28 cellular contexts compared by ENCODE assay signal in the genomic region with DNA sequence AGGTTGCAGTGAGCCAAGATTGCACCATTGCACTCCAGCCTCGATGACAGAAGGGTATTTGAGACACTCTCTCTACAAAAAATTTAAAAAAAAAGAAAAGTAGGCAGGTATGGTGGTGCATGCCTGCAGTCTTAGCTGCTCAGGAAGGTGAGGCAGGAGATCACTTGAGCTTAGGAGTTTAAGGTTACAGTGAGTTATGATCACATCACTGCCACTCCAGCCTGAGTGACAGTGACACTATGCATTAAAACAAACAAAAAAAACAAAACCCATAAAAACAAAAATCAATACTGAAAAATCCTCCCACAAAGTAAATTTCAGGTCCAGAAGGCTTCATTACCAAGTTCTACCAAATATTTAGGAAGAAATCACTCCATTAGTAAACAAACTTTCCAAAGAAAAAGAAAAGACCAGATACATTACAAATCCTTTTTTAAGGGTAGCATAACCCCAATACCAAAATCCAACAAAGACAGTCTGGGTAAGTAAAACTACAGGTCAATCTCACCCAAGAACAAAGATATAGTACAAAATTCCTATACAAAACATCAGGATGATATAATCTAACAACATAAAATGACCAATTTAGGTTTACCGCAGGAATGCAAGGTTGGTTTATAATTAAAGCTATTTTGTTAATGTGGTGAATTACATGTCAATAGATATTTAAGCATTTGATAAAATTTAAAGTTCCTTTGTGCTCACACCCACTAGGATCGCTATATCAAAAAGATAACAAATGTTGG.
"Had no signal": no experiment of that assay in that cellular context is flagged by ENCODE, and none has a peak within 500 bp of the region (broad histone marks: within the 10 kb centered on the region; RNA-seq: fewer than 3 reads in every experiment).

No MANE protein-coding gene starts in this region.

- H3K9ac ChIP-seq: KMS-11 had no signal

- DNase-seq: activated CD4-positive, alpha-beta T cell treated with anti-CD3 and anti-CD28 coated beads for 48 hours; activated CD4-positive, alpha-beta T cell treated with anti-CD3 and anti-CD28 coated beads, Interleukin-2, amount 50 U/mL, for 48 hours; activated CD4-positive, CD25-positive, alpha-beta regulatory T cell treated with anti-CD3 and anti-CD28 coated beads, Interleukin-2, amount 50 U/mL, for 72 hours; activated gamma-delta T cell treated with Interleukin-2 at 50 U/mL for 16 hours; activated naive CD4-positive, alpha-beta T cell treated with anti-CD3 and anti-CD28 coated beads, Interleukin-2, amount 50 U/mL, for 16 hours; activated T-cell treated with anti-CD3 and anti-CD28 coated beads for 4 hours; activated T-cell treated with anti-CD3 and anti-CD28 coated beads, Interleukin-2, amount 50 U/mL, for 48 hours; amniotic stem cell; body of pancreas; central memory CD4-positive, alpha-beta T cell; MG63; MV-4-11; NCI-H1092 treated with DMSO at 0.1 percent for 48 hours; NCI-H1417 treated with DMSO at 0.1 percent for 48 hours; NCI-H1694; NCI-H2029; NCI-H2107; NCI-H2171 treated with DMSO at 0.1 percent for 48 hours; NCI-H226; NCI-H526; NCI-H774; NK-92 treated with Interleukin-12 subunit alpha and Interleukin-12 subunit beta, amount 100 ng/mL, for 24 hours; OCI-M1; SHP77 treated with DMSO at 0.1 percent for 48 hours had no signal

- H3K4me2 ChIP-seq: KMS-11 had no signal

- H3K9me3 ChIP-seq: body of pancreas had no signal

- H3K27me3 ChIP-seq: ascending aorta, body of pancreas, MG63 had no signal

- H3K4me3 ChIP-seq: ascending aorta, body of pancreas, MG63 had no signal

- ATAC-seq: body of pancreas had no signal

- H3K27ac Mint-ChIP-seq: activated T-helper 2 cell treated with anti-CD3 and anti-CD28 coated beads, Interferon-gamma antibody, Interleukin-2, Interleukin-4, amounts not matched to agents 10 μg/mL and 5 μg/mL and 100 μg/mL, durations not matched to agents 14 hours and 24 hours and 36 hours; T-helper 1 cell treated with Interleukin-12 subunit alpha and Interleukin-12 subunit beta and Interleukin-4 antibody, amounts not matched to agents 30 μg/mL and 1 μg/mL, for 36 hours had no signal

- H3K4me3 Mint-ChIP-seq: T-helper 1 cell treated with Interleukin-12 subunit alpha and Interleukin-12 subunit beta and Interleukin-4 antibody, amounts not matched to agents 30 μg/mL and 1 μg/mL, for 36 hours had no signal

- H3K27ac ChIP-seq: ascending aorta, KMS-11 had no signal

- H3K4me1 ChIP-seq: ascending aorta had no signal
